25 cellular contexts compared by ENCODE assay signal in genomic region chr5:39933061-39933460, GRCh38.
"Had no signal": no experiment of that assay in that cellular context is flagged by ENCODE, and none has a peak within 500 bp of the region (broad histone marks: within the 10 kb centered on the region; RNA-seq: fewer than 3 reads in every experiment).

No MANE protein-coding gene starts in this region.

- H3K4me3 Mint-ChIP-seq: immature natural killer cell; naive thymus-derived CD8-positive, alpha-beta T cell; nephron progenitor cell; neural progenitor cell; stimulated activated memory B cell treated with anti-CD40 and anti-IgM and Interleukin-4, amounts not matched to agents 10 μg/mL and 1 μg/mL and 100 μg/mL, for 72 hours had no signal

- H3K36me3 Mint-ChIP-seq: naive thymus-derived CD8-positive, alpha-beta T cell; neural progenitor cell; stimulated activated memory B cell treated with anti-CD40 and anti-IgM and Interleukin-4, amounts not matched to agents 10 μg/mL and 1 μg/mL and 100 μg/mL, for 72 hours had no signal

- H3K9me3 Mint-ChIP-seq: immature natural killer cell; nephron progenitor cell; neural progenitor cell; stimulated activated memory B cell treated with anti-CD40 and anti-IgM and Interleukin-4, amounts not matched to agents 10 μg/mL and 1 μg/mL and 100 μg/mL, for 72 hours had no signal

- FAIRE-seq: islet of Langerhans, urothelium cell line had no signal

- ATAC-seq: left colon; left lung; lower lobe of right lung; naive thymus-derived CD8-positive, alpha-beta T cell; right lobe of liver; stimulated activated memory B cell treated with anti-CD40 and anti-IgM and Interleukin-4, amounts not matched to agents 10 μg/mL and 1 μg/mL and 100 μg/mL, for 72 hours; stimulated activated naive CD8-positive, alpha-beta T cell treated with anti-CD3 and anti-CD28 coated beads, Interleukin-15, Interleukin-2, amounts not matched to agents 100 U/mL and 50 U/mL, for 24 hours; upper lobe of right lung had no signal

- DNase-seq: hypothalamus; immature natural killer cell; kidney; left colon; left lung; lower lobe of right lung; mammary epithelial cell; mesenchymal stem cell; naive thymus-derived CD8-positive, alpha-beta T cell; nephron progenitor cell; occipital lobe; right lobe of liver; stimulated activated CD4-positive, alpha-beta T cell treated with anti-CD3 and anti-CD28 coated beads, Interleukin-1b, Interleukin-23, amount 100 ng/mL, for 48 hours; stimulated activated CD4-positive, alpha-beta T cell treated with anti-CD3 and anti-CD28 coated beads, Interleukin-2, amount 100 ng/mL, for 48 hours; stimulated activated CD4-positive, alpha-beta T cell treated with anti-CD3 and anti-CD28 coated beads, Interleukin-4, amount 100 ng/mL, for 4 hours; stimulated activated CD8-positive, alpha-beta memory T cell treated with anti-CD3 and anti-CD28 coated beads, Interleukin-4, amount 100 ng/mL, for 48 hours; stimulated activated naive CD8-positive, alpha-beta T cell treated with anti-CD3 and anti-CD28 coated beads, Interleukin-15, Interleukin-2, amounts not matched to agents 100 U/mL and 50 U/mL, for 24 hours; stomach; tibial artery; trophoblast cell; upper lobe of right lung had no signal

- H3K27ac Mint-ChIP-seq: immature natural killer cell; naive thymus-derived CD8-positive, alpha-beta T cell; nephron progenitor cell; neural progenitor cell; stimulated activated memory B cell treated with anti-CD40 and anti-IgM and Interleukin-4, amounts not matched to agents 10 μg/mL and 1 μg/mL and 100 μg/mL, for 72 hours had no signal

- H3K4me1 Mint-ChIP-seq: immature natural killer cell; naive thymus-derived CD8-positive, alpha-beta T cell; neural progenitor cell; stimulated activated memory B cell treated with anti-CD40 and anti-IgM and Interleukin-4, amounts not matched to agents 10 μg/mL and 1 μg/mL and 100 μg/mL, for 72 hours had no signal
